ENCODE assay signal across 2 cellular contexts in genomic region chr9:130500340-130500771, GRCh38.
A peak's percentile ranks its signal among the peaks of the same experiment; 100 is the strongest.
TF ChIP-seq lines count a peak whose summit lies in the region.

No MANE protein-coding gene starts in this region.

TF ChIP-seq in IMR-90, 13 proteins besides CTCF, POLR2A, EP300 and RAD21:
- TF ChIP-seq MAFK (IDR thresholded peaks at IDR 0.05; ENCODE audit: low read depth, low read length) (no peak), SMC3 (IDR thresholded peaks at IDR 0.05; ENCODE audit: low read depth, low read length) (no peak), MAZ (IDR thresholded peaks at IDR 0.05; ENCODE audit: borderline replicate concordance, low read depth, low read length) (no peak), BHLHE40 (IDR thresholded peaks at IDR 0.05; ENCODE audit: low read depth, low read length) (no peak), ELK1 (IDR thresholded peaks at IDR 0.05; ENCODE audit: borderline replicate concordance, low read depth, low read length) (no peak), MXI1 (IDR thresholded peaks at IDR 0.05; ENCODE audit: borderline replicate concordance, low read depth, low read length) (no peak), RCOR1 (IDR thresholded peaks at IDR 0.05; ENCODE audit: insufficient replicate concordance, low read length) (no peak), NFE2L2 (IDR thresholded peaks at IDR 0.05; ENCODE audit: low read depth, low read length) (no peak), USF2 (IDR thresholded peaks at IDR 0.05; ENCODE audit: low read depth, low read length) (no peak), FOS (IDR thresholded peaks at IDR 0.05; ENCODE audit: low read depth, low read length) (no peak), CHD1 (IDR thresholded peaks at IDR 0.05; ENCODE audit: low read depth, low read length) (no peak), RFX5 (IDR thresholded peaks at IDR 0.05; ENCODE audit: low read depth, low read length) (no peak), CEBPB (IDR thresholded peaks at IDR 0.05; ENCODE audit: low read depth, low read length) (no peak)
TF ChIP-seq in IMR-90: peak in this region for 0.

TF ChIP-seq in HepG2, 621 proteins besides CTCF, POLR2A, EP300 and RAD21:
- TF ChIP-seq ZNF263 (CRISPR knock-in tag; IDR thresholded peaks at IDR 0.05) (0 out of 2 replicates have a peak, but pooled peaks have one; percentile 4), RFXAP (CRISPR knock-in tag; IDR thresholded peaks at IDR 0.05; ENCODE audit: borderline replicate concordance) (no peak), LCORL (IDR thresholded peaks at IDR 0.05) (no peak), LCORL (CRISPR knock-in tag; IDR thresholded peaks at IDR 0.05) (0 out of 2 replicates have a peak, but pooled peaks have one; percentile 3), ZNF468 (CRISPR knock-in tag; IDR thresholded peaks at IDR 0.05) (no peak), ZNF12 (CRISPR knock-in tag; IDR thresholded peaks at IDR 0.05) (no peak), SMAD1 (CRISPR knock-in tag; IDR thresholded peaks at IDR 0.05; ENCODE audit: borderline replicate concordance, low read depth) (no peak), ZNF660 (CRISPR knock-in tag; IDR thresholded peaks at IDR 0.05; ENCODE audit: borderline replicate concordance, low read depth) (no peak), ZNF768 (CRISPR knock-in tag; IDR thresholded peaks at IDR 0.05) (peak; percentile 52; the same call in 1 of the 2 replicates), ZNF296 (CRISPR knock-in tag; conservative IDR thresholded peaks at IDR 0.05) (0 out of 2 replicates have a peak, but pooled peaks have one; percentile 8), ZBTB7B (CRISPR knock-in tag; IDR thresholded peaks at IDR 0.05) (no peak), ZNF225 (CRISPR knock-in tag; IDR thresholded peaks at IDR 0.05) (no peak), ZNF883 (CRISPR knock-in tag; IDR thresholded peaks at IDR 0.05; ENCODE audit: not compliant biosample characterization) (no peak)
TF ChIP-seq in HepG2: peak in this region for 4.
